ENCODE assay signal across 8 cellular contexts in the genomic region with DNA sequence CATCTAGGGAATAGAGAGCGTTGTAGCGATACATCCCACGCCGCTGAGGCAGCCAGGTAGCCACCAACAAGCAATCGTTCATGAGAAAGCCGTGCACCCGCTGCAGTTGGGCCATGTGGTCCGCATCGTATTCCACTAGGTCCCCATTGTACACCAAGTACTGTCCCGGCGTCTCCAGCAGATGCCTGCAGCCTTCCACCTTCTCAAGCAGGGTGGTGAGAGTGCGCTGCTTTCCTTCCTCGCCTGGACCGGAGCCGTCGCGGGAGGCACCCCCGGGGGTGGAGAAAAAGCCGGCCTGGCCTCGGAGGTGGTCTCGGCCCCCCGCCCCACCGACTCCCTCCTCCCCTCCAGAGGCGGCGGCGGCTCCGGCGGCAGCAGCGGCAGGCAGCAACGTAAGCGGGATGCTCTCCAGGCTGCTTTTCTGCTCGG. TPM values are rescaled to one million over a fixed set of nuclear protein-coding genes. Genes with fewer than 3 reads are reported as not detected.
A peak's percentile ranks its signal among the peaks of the same experiment; 100 is the strongest.
DNase-seq lines count a peak whose midpoint lies in the region; ATAC-seq and TF ChIP-seq lines count a peak whose summit lies in the region.

No MANE protein-coding gene starts in this region.

- no peak overlapping the region for H4K12ac ChIP-seq in trophoblast cell (ENCODE audit: low read depth, low read length)

- peaks cover 46% of the 10 kb centered on the region for H3K4me1 Mint-ChIP-seq in T-helper 2 cell treated with Interferon-gamma antibody and Interleukin-4, amounts not matched to agents 5 μg/mL and 100 μg/mL, for 36 hours (ENCODE audit: low read depth)

- H3K27me3 Mint-ChIP-seq in T-helper 2 cell treated with Interferon-gamma antibody and Interleukin-4, amounts not matched to agents 5 μg/mL and 100 μg/mL, for 36 hours (ENCODE audit: low read depth), result peaks cover 3% of the 10 kb centered on the region

- H3K27ac ChIP-seq in trophoblast cell (ENCODE audit: low read depth, low read length), result no peak overlapping the region

- peaks cover 0 to 4% of the 10 kb centered on the region in 2 experiments for H3K36me3 ChIP-seq in trophoblast cell (ENCODE audit: control insufficient read depth in 1 of 2, insufficient read depth in 2 of 2, low read length in 2 of 2)

- H2BK120ac ChIP-seq in trophoblast cell (ENCODE audit: insufficient read depth, low read length, poor library complexity), result no peak overlapping the region

- no peaks in the 10 kb centered on the region for H3K9me3 Mint-ChIP-seq in T-helper 2 cell treated with Interferon-gamma antibody and Interleukin-4, amounts not matched to agents 5 μg/mL and 100 μg/mL, for 36 hours

- H2AK5ac ChIP-seq in trophoblast cell (ENCODE audit: low read length), result peak overlapping the region; percentile 32

- H2BK5ac ChIP-seq in trophoblast cell (ENCODE audit: low read depth, low read length, poor library complexity), result no peak overlapping the region

- peak overlapping the region; percentile 93 for H3K9ac ChIP-seq in trophoblast cell (ENCODE audit: low read length)

- peak overlapping the region; percentile 93 for H3K4me2 ChIP-seq in trophoblast cell (ENCODE audit: low read length)

- no peak for TF ChIP-seq CTCF in foreskin fibroblast (IDR thresholded peaks at IDR 0.05; ENCODE audit: low read depth, low read length)

- peaks cover 1% of the 10 kb centered on the region for H3K9me3 ChIP-seq in trophoblast cell (ENCODE audit: insufficient read depth, low read depth, low read length)

- peak overlapping the region; percentile 83 for H4K8ac ChIP-seq in trophoblast cell (ENCODE audit: low read depth, low read length)

- peak overlapping the region; percentile 19 for H2AFZ ChIP-seq in trophoblast cell (ENCODE audit: insufficient read depth, low read length, poor library complexity)

- WGBS in trophoblast cell (ENCODE audit: extremely low coverage, insufficient coverage, insufficient read length), result no CpG with 5 or more reads among the region's 32 CpGs

- H3K79me1 ChIP-seq in trophoblast cell (ENCODE audit: low read length), result peaks cover 10% of the 10 kb centered on the region

- H3K27ac Mint-ChIP-seq in T-helper 2 cell treated with Interferon-gamma antibody and Interleukin-4, amounts not matched to agents 5 μg/mL and 100 μg/mL, for 36 hours, result peak overlapping the region; percentile 99

- H4K91ac ChIP-seq in trophoblast cell (ENCODE audit: low read depth, low read length), result peak overlapping the region; percentile 56

- H3K4me3 ChIP-seq in foreskin fibroblast (ENCODE audit: low read depth in 1 of 2, low read length in 2 of 2) (peak overlapping the region; percentile 96 to 98), trophoblast cell (ENCODE audit: low read depth, low read length) (peak overlapping the region; percentile 91)

- H2BK12ac ChIP-seq in trophoblast cell (ENCODE audit: low read length), result no peak overlapping the region

- no peaks in the 10 kb centered on the region for H3K27me3 ChIP-seq in trophoblast cell (ENCODE audit: insufficient read depth, low read length)

- DNase-seq in T-helper 2 cell treated with Interferon-gamma antibody and Interleukin-4, amounts not matched to agents 5 μg/mL and 100 μg/mL, for 36 hours (ENCODE audit: low spot score), result no peak
- DNase-seq in foreskin fibroblast (peak in 1 of 2 donors; percentile 27), trophoblast cell (no peak), hippocampal formation (lab: John Stamatoyannopoulos, UW) (no peak), inferior parietal cortex (ENCODE audit: extremely low spot score) (no peak)
- no peak for DNase-seq in activated CD4-positive, CD25-positive, alpha-beta regulatory T cell (lab: John Stamatoyannopoulos, UW)

- peaks cover 45% of the 10 kb centered on the region for H3K36me3 Mint-ChIP-seq in T-helper 2 cell treated with Interferon-gamma antibody and Interleukin-4, amounts not matched to agents 5 μg/mL and 100 μg/mL, for 36 hours (ENCODE audit: low read depth)

- H3K79me2 ChIP-seq in trophoblast cell (ENCODE audit: control insufficient read depth, insufficient read depth, low read length, poor library complexity), result peaks cover 26% of the 10 kb centered on the region

- peaks cover 19 to 22% of the 10 kb centered on the region in 2 experiments for H3K4me1 ChIP-seq in trophoblast cell (ENCODE audit: control insufficient read depth in 1 of 2, insufficient read depth in 2 of 2, low read length in 2 of 2)

- peak overlapping the region; percentile 76 for H3K14ac ChIP-seq in trophoblast cell (ENCODE audit: low read length)

- no peak overlapping the region for H3K23ac ChIP-seq in trophoblast cell (ENCODE audit: low read length)

- H3K18ac ChIP-seq in trophoblast cell (ENCODE audit: low read length), result no peak overlapping the region

- ATAC-seq in GM18502 (IDR thresholded peaks at IDR 0.05; ENCODE audit: poor library complexity, unreplicated experiment) (peak; percentile 5), HG02759 (IDR thresholded peaks at IDR 0.05; ENCODE audit: unreplicated experiment) (peak; percentile 1)

- H3K4me3 Mint-ChIP-seq in T-helper 2 cell treated with Interferon-gamma antibody and Interleukin-4, amounts not matched to agents 5 μg/mL and 100 μg/mL, for 36 hours, result peak overlapping the region; percentile 100

- H3K4ac ChIP-seq in trophoblast cell (ENCODE audit: low read depth, low read length), result peak overlapping the region; percentile 83

RNA-seq across cellular contexts. Expression of a gene that starts 0.6 kb away (rescaled TPM):
- 6.8 and 7.5 TPM in 2 replicates for polyA plus RNA-seq in trophoblast cell (2013)

RNA-seq across cellular contexts. Expression of a gene that starts 1.0 kb away (rescaled TPM):
- polyA plus RNA-seq in trophoblast cell (2013), result 17.4 and 18.7 TPM in 2 replicates
